20 cellular contexts compared by ENCODE assay signal in the genomic region with DNA sequence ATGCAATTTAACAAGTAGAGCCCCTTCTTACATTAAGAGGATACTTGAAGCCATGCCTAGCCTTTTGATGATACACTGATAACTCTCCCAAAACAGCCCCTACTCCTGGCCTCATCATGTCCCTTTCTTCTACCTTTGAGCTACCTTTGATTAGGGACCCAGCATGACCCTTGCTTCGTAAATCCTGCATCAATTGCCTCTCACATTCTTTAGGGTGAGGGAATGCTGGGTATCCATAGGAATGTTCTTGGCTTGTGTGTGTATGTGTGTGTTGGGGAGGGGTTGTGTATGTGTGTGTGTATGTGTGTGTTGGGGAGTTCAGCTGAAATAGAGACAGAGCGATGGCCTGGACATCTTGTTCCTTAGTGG. TPM values are rescaled to one million over a fixed set of nuclear protein-coding genes. Genes with fewer than 3 reads are reported as not detected.
A peak's percentile ranks its signal among the peaks of the same experiment; 100 is the strongest.
DNase-seq lines count a peak whose midpoint lies in the region; ATAC-seq, FAIRE-seq and TF ChIP-seq lines count a peak whose summit lies in the region.
"Had no signal": no experiment of that assay in that cellular context is flagged by ENCODE, and none has a peak within 500 bp of the region (broad histone marks: within the 10 kb centered on the region; RNA-seq: fewer than 3 reads in every experiment).

No MANE protein-coding gene starts in this region.

- no peaks in the 10 kb centered on the region for H3K9me3 Mint-ChIP-seq in activated CD4-positive, alpha-beta memory T cell treated with anti-CD3 and anti-CD28 coated beads for 36 hours
- H3K9me3 Mint-ChIP-seq: CD4-positive, alpha-beta memory T cell had no signal

- intact Hi-C loops in HepG2 (cut with micrococcal nuclease; ENCODE audit: unreplicated experiment) (loop anchor here (1.0 to 2.0 kb wide), 3 partner anchors 66 to 126 kb away; no protein-coding TSS in a partner anchor), right lobe of liver (cut with DNase I) (no loop called here), K562 (cut with micrococcal nuclease) (loop anchor here (2.0 to 5.0 kb wide), 2 partner anchors 98 to 126 kb away; no protein-coding TSS in a partner anchor)
- intact Hi-C loops in activated CD4-positive, alpha-beta memory T cell treated with anti-CD3 and anti-CD28 coated beads for 36 hours (cut with micrococcal nuclease) = loop anchor here (1.0 to 10.0 kb wide), 3 partner anchors 99 to 394 kb away; a partner anchor contains a TSS

- H4K20me1 ChIP-seq in HepG2 (ENCODE audit: insufficient read depth, low read length) (no peaks in the 10 kb centered on the region), K562 (replicated peaks; ENCODE audit: control insufficient read depth, insufficient read depth, low read length) (no peaks in the 10 kb centered on the region)
- H4K20me1 ChIP-seq: BLaER1 had no signal

- H3K36me3 ChIP-seq in HepG2 (replicated peaks in 1 of 2; ENCODE audit: control insufficient read depth in 1 of 2, insufficient read depth in 2 of 2, low read length in 2 of 2) = no peaks in the 10 kb centered on the region
- H3K36me3 ChIP-seq in right lobe of liver = no peaks in the 10 kb centered on the region
- no peaks in the 10 kb centered on the region for H3K36me3 ChIP-seq in K562 (ENCODE audit: control insufficient read depth, insufficient read depth, low read length)
- no peaks in the 10 kb centered on the region for H3K36me3 ChIP-seq in muscle layer of duodenum (ENCODE audit: control insufficient read depth in 1 of 2, insufficient read depth in 2 of 2, low read length in 2 of 2)
- H3K36me3 ChIP-seq: BLaER1 had no signal

- H3K9ac ChIP-seq in HepG2 (ENCODE audit: insufficient read depth, low read depth, low read length) (no peak overlapping the region), K562 (ENCODE audit: insufficient read depth in 1 of 2, low read depth in 2 of 2, low read length in 2 of 2) (no peak overlapping the region)
- H3K9ac ChIP-seq: BLaER1, GM23248 had no signal

- no peak overlapping the region for H3K4me3 Mint-ChIP-seq in activated CD4-positive, alpha-beta memory T cell treated with anti-CD3 and anti-CD28 coated beads for 36 hours
- H3K4me3 Mint-ChIP-seq: CD14-positive monocyte; CD4-positive, alpha-beta memory T cell had no signal

- TF ChIP-seq POLR2A in HepG2 (IDR thresholded peaks at IDR 0.05; ENCODE audit: insufficient read depth in 1 of 2, low read depth in 2 of 2, low read length in 2 of 2) (no peak), right lobe of liver (IDR thresholded peaks at IDR 0.05) (no peak), K562 (conservative IDR thresholded peaks at IDR 0.05) (no peak)

- no peak overlapping the region for H3K4me3 ChIP-seq in HepG2 (replicated peaks in 1 of 3; ENCODE audit: insufficient read depth in 1 of 3, low read depth in 2 of 3, low read length in 3 of 3)
- H3K4me3 ChIP-seq in right lobe of liver = no peak overlapping the region
- H3K4me3 ChIP-seq in K562 = no peak overlapping the region
- no peak overlapping the region for H3K4me3 ChIP-seq in muscle layer of duodenum (ENCODE audit: low read depth in 1 of 2, low read length in 2 of 2)
- H3K4me3 ChIP-seq: BLaER1, GM23248 had no signal

- DNase-seq in HepG2 (ENCODE audit: low spot score) (no peak), right lobe of liver (no peak), K562 (ENCODE audit: extremely low read depth in 1 of 4, low spot score in 3 of 4) (no peak), substantia nigra (lab: John Stamatoyannopoulos, UW) (no peak), NCI-H1436 treated with DMSO at 0.1 percent for 48 hours (lab: John Stamatoyannopoulos, UW) (no peak)
- no peak for DNase-seq in activated CD4-positive, alpha-beta memory T cell treated with anti-CD3 and anti-CD28 coated beads for 36 hours
- DNase-seq: DMS79, GDM1 had no signal

- H3K9me3 ChIP-seq in HepG2 (ENCODE audit: low read length) (no peaks in the 10 kb centered on the region), right lobe of liver (no peaks in the 10 kb centered on the region), K562 (replicated peaks; ENCODE audit: control insufficient read depth, insufficient read depth, low read depth, low read length) (no peaks in the 10 kb centered on the region), muscle layer of duodenum (ENCODE audit: control insufficient read depth in 1 of 2, low read length in 2 of 2) (no peaks in the 10 kb centered on the region)
- H3K9me3 ChIP-seq: BLaER1 had no signal

- FAIRE-seq in HepG2 (lab: Jason Lieb, UNC) (no peak), K562 (lab: Jason Lieb, UNC) (no peak)
- FAIRE-seq: GM12892, HTR-8/SVneo had no signal

- TF ChIP-seq CTCF in HepG2 (CRISPR knock-in tag; IDR thresholded peaks at IDR 0.05) (no peak), right lobe of liver (IDR thresholded peaks at IDR 0.05) (no peak), K562 (IDR thresholded peaks at IDR 0.05 in 2 of 3, conservative IDR thresholded peaks at IDR 0.05 in 1 of 3; ENCODE audit: insufficient read depth in 2 of 3, low read depth in 1 of 3, low read length in 3 of 3) (no peak)

- H3K27me3 ChIP-seq in HepG2 (ENCODE audit: control insufficient read depth in 1 of 2, insufficient read depth in 2 of 2, low read length in 2 of 2) = 0 out of 5 replicates have a peak, but pooled peaks cover 0 to 3% of the 10 kb centered on the region in 2 experiments
- H3K27me3 ChIP-seq in right lobe of liver = no peaks in the 10 kb centered on the region
- H3K27me3 ChIP-seq in K562 (ENCODE audit: control insufficient read depth in 2 of 2, insufficient read depth in 2 of 2, low read length in 2 of 2) = no peaks in the 10 kb centered on the region
- no peaks in the 10 kb centered on the region for H3K27me3 ChIP-seq in muscle layer of duodenum (ENCODE audit: low read depth, low read length)
- H3K27me3 ChIP-seq: BLaER1 had no signal

- no peaks in the 10 kb centered on the region for H3K9me1 ChIP-seq in K562 (ENCODE audit: control insufficient read depth, insufficient read depth, low read length)

- BruUV-seq in HepG2 (replicated peaks; lab: Mats Ljungman, UMichigan) = no TSS peak
- no TSS peak for BruUV-seq in K562 (replicated peaks; lab: Mats Ljungman, UMichigan)

- H3K4me1 Mint-ChIP-seq in activated CD4-positive, alpha-beta memory T cell treated with anti-CD3 and anti-CD28 coated beads for 36 hours (ENCODE audit: low read depth) = peaks cover 11% of the 10 kb centered on the region

- no peaks in the 10 kb centered on the region for H3K27me3 Mint-ChIP-seq in activated CD4-positive, alpha-beta memory T cell treated with anti-CD3 and anti-CD28 coated beads for 36 hours
- H3K27me3 Mint-ChIP-seq: CD4-positive, alpha-beta memory T cell had no signal

- POLR2A ChIA-PET in HepG2 (lab: Yijun Ruan, JAX) = interaction anchor here (0.7 to 3.1 kb wide), 13 partner anchors 11 to 102 kb away, joined by 3 to 29 read pairs (median 4); a partner anchor contains a TSS
- POLR2A ChIA-PET in K562 (lab: Yijun Ruan, JAX) = interaction anchor here (0.9 to 2.1 kb wide), 5 partner anchors 8 to 45 kb away, joined by 3 to 8 read pairs (median 4); a partner anchor contains a TSS
- POLR2A ChIA-PET in activated CD4-positive, alpha-beta memory T cell treated with anti-CD3 and anti-CD28 coated beads for 36 hours (lab: Charles Lee) = interaction anchor here (2.0 kb wide), 1 partner anchor 44 kb away, joined by 15 read pairs; a partner anchor contains a TSS

- H2AFZ ChIP-seq in HepG2 (ENCODE audit: low read length) (no peak overlapping the region), K562 (ENCODE audit: low read depth, low read length) (no peak overlapping the region)
- H2AFZ ChIP-seq: GM23248 had no signal

- in situ Hi-C loops in HepG2 (cut with HindIII; ENCODE audit: extremely low pct_ligation_motif_present, low pct_unique_long_range_greater_than_20kb) = loop anchor here (5.0 to 25.0 kb wide), 2 partner anchors 101 to 401 kb away; a partner anchor contains a TSS
- in situ Hi-C loops in K562 (cut with MboI) = no loop called here

- H3K4me2 ChIP-seq in HepG2 (ENCODE audit: low read depth, low read length) (peak overlapping the region; percentile 40), K562 (ENCODE audit: insufficient read depth, low read length) (no peak overlapping the region; the same call in 1 of the 2 replicates)
- H3K4me2 ChIP-seq: BLaER1 had no signal

- peaks cover 62% of the 10 kb centered on the region for H3K4me1 ChIP-seq in HepG2 (ENCODE audit: insufficient read depth, low read length)
- H3K4me1 ChIP-seq in right lobe of liver = peaks cover 0 to 16% (median 3%) of the 10 kb centered on the region in 4 donors
- H3K4me1 ChIP-seq in K562 (replicated peaks in 1 of 2; ENCODE audit: control insufficient read depth in 2 of 2, insufficient read depth in 2 of 2, low read length in 2 of 2) = peaks cover 27 to 54% of the 10 kb centered on the region in 2 experiments
- H3K4me1 ChIP-seq in muscle layer of duodenum (ENCODE audit: control insufficient read depth in 1 of 2, insufficient read depth in 2 of 2, low read length in 2 of 2) = peaks cover 0 to 8% of the 10 kb centered on the region in 2 donors

- TF ChIP-seq EP300 in HepG2 (IDR thresholded peaks at IDR 0.05; ENCODE audit: low read depth in 2 of 2, low read length in 2 of 2) = no peak
- TF ChIP-seq EP300 in HepG2 (CRISPR knock-in tag; IDR thresholded peaks at IDR 0.05; ENCODE audit: borderline replicate concordance) = no peak
- no peak for TF ChIP-seq EP300 in K562 (IDR thresholded peaks at IDR 0.05; ENCODE audit: low read length)

- CTCF ChIA-PET in HepG2 (lab: Yijun Ruan, JAX; ENCODE audit: low intra/inter-chr PET ratio, low total read pairs) (interaction anchor here (2.3 to 3.5 kb wide), 2 partner anchors 98 to 126 kb away, joined by 15 to 76 read pairs; no protein-coding TSS in a partner anchor), K562 (lab: Yijun Ruan, JAX; ENCODE audit: low intra/inter-chr PET ratio) (interaction anchor here (1.9 kb wide), 1 partner anchor 99 kb away, joined by 12 read pairs; no protein-coding TSS in a partner anchor)
- CTCF ChIA-PET in activated CD4-positive, alpha-beta memory T cell treated with anti-CD3 and anti-CD28 coated beads for 36 hours (lab: Charles Lee) = interaction anchor here (0.6 to 4.9 kb wide), 37 partner anchors 8 to 611 kb away, joined by 3 to 215 read pairs (median 5); a partner anchor contains a TSS

- H3K27ac ChIP-seq in HepG2 (ENCODE audit: extremely low read length, insufficient read depth, low read length) (no peak overlapping the region), right lobe of liver (no peak overlapping the region), K562 (ENCODE audit: extremely low read depth, low read depth, low read length) (no peak overlapping the region), muscle layer of duodenum (ENCODE audit: low read length) (peak overlapping the region; percentile 3), substantia nigra (ENCODE audit: low read depth, low read length, poor library complexity, severe bottlenecking) (peak overlapping the region; percentile 24)
- H3K27ac ChIP-seq: BLaER1, GM23248, HL-60 had no signal

- H3K36me3 Mint-ChIP-seq in activated CD4-positive, alpha-beta memory T cell treated with anti-CD3 and anti-CD28 coated beads for 36 hours = no peaks in the 10 kb centered on the region
- H3K36me3 Mint-ChIP-seq: CD14-positive monocyte; CD4-positive, alpha-beta memory T cell had no signal

- no peak overlapping the region for H3K27ac Mint-ChIP-seq in activated CD4-positive, alpha-beta memory T cell treated with anti-CD3 and anti-CD28 coated beads for 36 hours
- H3K27ac Mint-ChIP-seq: CD14-positive monocyte; CD4-positive, alpha-beta memory T cell had no signal

- TF ChIP-seq RAD21 in HepG2 (CRISPR knock-in tag; IDR thresholded peaks at IDR 0.05) = no peak
- TF ChIP-seq RAD21 in K562 (CRISPR knock-in tag; conservative IDR thresholded peaks at IDR 0.05 in 1 of 2, IDR thresholded peaks at IDR 0.05 in 1 of 2) = no peak

- H3K79me2 ChIP-seq in HepG2 (ENCODE audit: insufficient read depth, low read length) (no peaks in the 10 kb centered on the region), K562 (ENCODE audit: control insufficient read depth, insufficient read depth, low read length) (peaks cover 3% of the 10 kb centered on the region; the same call in 2 of the 3 replicates)

- ATAC-seq in HepG2 = peak; percentile 43
- ATAC-seq in right lobe of liver = no peak
- no peak for ATAC-seq in K562
- no peak for ATAC-seq in HG03457 (IDR thresholded peaks at IDR 0.05; ENCODE audit: unreplicated experiment)

- 15% methylated on average over 2 of the region's 2 CpGs for WGBS in HepG2 (ENCODE audit: low lambda C conversion rate)
- 67% methylated on average over 1 of the region's 2 CpGs for WGBS in right lobe of liver (ENCODE audit: insufficient coverage, low coverage, low lambda C conversion rate, missing lambda C conversion rate)
- 33% methylated on average over 2 of the region's 2 CpGs for WGBS in K562 (ENCODE audit: insufficient coverage, low coverage, missing lambda C conversion rate)

RNA-seq across cellular contexts. Expression of a gene that starts 5.3 kb away (rescaled TPM):
- total RNA-seq in HepG2 (2016; rRNA removed; fragmentation: Illumina TruSeq; extraction: Trizol) (6.5 and 10.0 TPM in 2 replicates), right lobe of liver (10 to 100 TPM in 5 of 6 experiments, 1 to 10 TPM in 1; 9.3 to 17.1 (median 11.5) TPM), K562 (2014; rRNA removed) (2.0 and 2.2 TPM in 2 replicates), K562 (2014; rRNA removed; fragmentation: Illumina TruSeq; extraction: Trizol) (4.3 and 4.7 TPM in 2 replicates), K562 (2015; rRNA removed; fragmentation: Illumina TruSeq; extraction: Trizol) (4.0 and 5.3 TPM in 2 replicates), K562 (2021) (1.9 and 2.0 TPM in 2 replicates)
- 3.4 and 3.8 TPM in 2 replicates for total RNA-seq in HepG2 (2016; cell fraction: cytosol; rRNA removed; fragmentation: Illumina TruSeq; extraction: Trizol; ENCODE audit: low read depth)
- 7.2 and 9.3 TPM in 2 replicates for total RNA-seq in HepG2 (2016; cell fraction: insoluble cytoplasmic fraction; rRNA removed; fragmentation: Illumina TruSeq; extraction: Trizol)
- total RNA-seq in HepG2 (2016; cell fraction: membrane; rRNA removed; fragmentation: Illumina TruSeq; extraction: Trizol) = 8.5 and 9.0 TPM in 2 replicates
- total RNA-seq in HepG2 (2016; cell fraction: nucleus; rRNA removed; fragmentation: Illumina TruSeq; extraction: Trizol) = 4.0 and 4.4 TPM in 2 replicates
- polyA plus RNA-seq in HepG2 (2011; rRNA removed) (5.3 and 7.7 TPM in 2 replicates), K562 (2011; rRNA removed) (4.6 and 6.0 TPM in 2 replicates), K562 (2014; fragmentation: Illumina TruSeq; extraction: Trizol) (3.1 and 4.7 TPM in 2 replicates), K562 (2014; fragmentation: Nextera tagmentation; extraction: Ambion mirVana) (1 to 10 TPM; 2.1 TPM), K562 (2014; rRNA removed) (2.2 and 3.3 TPM in 2 replicates)
- 2.4 and 3.9 TPM in 2 replicates for polyA plus RNA-seq in HepG2 (2011; cell fraction: cytosol; rRNA removed)
- 1.0 and 2.0 TPM in 2 replicates for polyA plus RNA-seq in HepG2 (2011; cell fraction: nucleus; rRNA removed)
- 5.8 and 7.1 TPM in 2 replicates for polyA plus RNA-seq in HepG2 (2012)
- 4.2 and 4.5 TPM in 2 replicates for polyA plus RNA-seq in HepG2 (2016; cell fraction: cytosol; fragmentation: Illumina TruSeq; extraction: Trizol; ENCODE audit: low read depth)
- polyA plus RNA-seq in HepG2 (2016; cell fraction: insoluble cytoplasmic fraction; fragmentation: Illumina TruSeq; extraction: Trizol; ENCODE audit: low read depth) = 10.6 and 10.9 TPM in 2 replicates
- polyA plus RNA-seq in HepG2 (2016; cell fraction: membrane; fragmentation: Illumina TruSeq; extraction: Trizol; ENCODE audit: low read depth) = 7.2 and 7.3 TPM in 2 replicates
- 7.5 and 7.9 TPM in 2 replicates for polyA plus RNA-seq in HepG2 (2016; cell fraction: nucleus; fragmentation: Illumina TruSeq; extraction: Trizol; ENCODE audit: insufficient read depth, low read depth)
- polyA minus RNA-seq in HepG2 (2011; rRNA and poly(A)+ RNA removed; ENCODE audit: low replicate concordance) = 0.80 and 1.4 TPM in 2 replicates
- polyA minus RNA-seq in HepG2 (2011; cell fraction: cytosol; rRNA and poly(A)+ RNA removed) = 2.3 and 2.6 TPM in 2 replicates
- polyA minus RNA-seq in HepG2 (2011; cell fraction: nucleus; rRNA and poly(A)+ RNA removed) = 2.2 and 2.4 TPM in 2 replicates
- total RNA-seq in K562 (2011; cell fraction: chromatin; rRNA removed; ENCODE audit: low replicate concordance) = 0.21 and 1.1 TPM in 2 replicates
- 0.67 TPM in 1 of 2 replicates, not detected in the other for total RNA-seq in K562 (2011; cell fraction: nucleolus; rRNA removed)
- 0.29 and 0.46 TPM in 2 replicates for total RNA-seq in K562 (2011; cell fraction: nucleoplasm; rRNA removed)
- 0.98 and 1.6 TPM in 2 replicates for polyA plus RNA-seq in K562 (2011; cell fraction: cytosol; rRNA removed)
- polyA plus RNA-seq in K562 (2011; cell fraction: nucleus; rRNA removed) = 1.3 and 1.7 TPM in 2 replicates
- polyA plus RNA-seq in K562 (2012) = 3.5 and 5.6 TPM in 2 replicates
- 2.2 and 2.7 TPM in 2 replicates for polyA minus RNA-seq in K562 (2011; rRNA and poly(A)+ RNA removed)
- polyA minus RNA-seq in K562 (2011; cell fraction: cytosol; rRNA and poly(A)+ RNA removed) = 0.95 and 1.3 TPM in 2 replicates
- 0.54 and 0.89 TPM in 2 replicates for polyA minus RNA-seq in K562 (2011; cell fraction: nucleus; rRNA and poly(A)+ RNA removed)
- 10 to 100 TPM; 10.6 to 11.0 TPM for total RNA-seq in activated CD4-positive, alpha-beta memory T cell treated with anti-CD3 and anti-CD28 coated beads for 36 hours

RNA-seq across cellular contexts. Expression of a gene that starts 6.7 kb away (rescaled TPM):
- total RNA-seq in HepG2 (2016; rRNA removed; fragmentation: Illumina TruSeq; extraction: Trizol) = not detected in 2 replicates
- total RNA-seq in HepG2 (2016; cell fraction: cytosol; rRNA removed; fragmentation: Illumina TruSeq; extraction: Trizol; ENCODE audit: low read depth) = not detected in 2 replicates
- total RNA-seq in HepG2 (2016; cell fraction: insoluble cytoplasmic fraction; rRNA removed; fragmentation: Illumina TruSeq; extraction: Trizol) = not detected in 2 replicates
- not detected in 2 replicates for total RNA-seq in HepG2 (2016; cell fraction: membrane; rRNA removed; fragmentation: Illumina TruSeq; extraction: Trizol)
- total RNA-seq in HepG2 (2016; cell fraction: nucleus; rRNA removed; fragmentation: Illumina TruSeq; extraction: Trizol) = not detected in 2 replicates
- not detected in 2 replicates for polyA plus RNA-seq in HepG2 (2011; rRNA removed)
- polyA plus RNA-seq in HepG2 (2011; cell fraction: cytosol; rRNA removed) = not detected in 2 replicates
- not detected in 2 replicates for polyA plus RNA-seq in HepG2 (2011; cell fraction: nucleus; rRNA removed)
- not detected in 2 replicates for polyA plus RNA-seq in HepG2 (2012)
- not detected in 2 replicates for polyA plus RNA-seq in HepG2 (2016; cell fraction: cytosol; fragmentation: Illumina TruSeq; extraction: Trizol; ENCODE audit: low read depth)
- not detected in 2 replicates for polyA plus RNA-seq in HepG2 (2016; cell fraction: insoluble cytoplasmic fraction; fragmentation: Illumina TruSeq; extraction: Trizol; ENCODE audit: low read depth)
- not detected in 2 replicates for polyA plus RNA-seq in HepG2 (2016; cell fraction: membrane; fragmentation: Illumina TruSeq; extraction: Trizol; ENCODE audit: low read depth)
- polyA plus RNA-seq in HepG2 (2016; cell fraction: nucleus; fragmentation: Illumina TruSeq; extraction: Trizol; ENCODE audit: insufficient read depth, low read depth) = not detected in 2 replicates
- not detected in 2 replicates for polyA minus RNA-seq in HepG2 (2011; rRNA and poly(A)+ RNA removed; ENCODE audit: low replicate concordance)
- polyA minus RNA-seq in HepG2 (2011; cell fraction: cytosol; rRNA and poly(A)+ RNA removed) = not detected in 2 replicates
- polyA minus RNA-seq in HepG2 (2011; cell fraction: nucleus; rRNA and poly(A)+ RNA removed) = not detected in 2 replicates
- total RNA-seq in right lobe of liver = not detected
- total RNA-seq in K562 (2011; cell fraction: chromatin; rRNA removed; ENCODE audit: low replicate concordance) = not detected in 2 replicates
- total RNA-seq in K562 (2011; cell fraction: nucleolus; rRNA removed) = not detected in 2 replicates
- total RNA-seq in K562 (2011; cell fraction: nucleoplasm; rRNA removed) = not detected in 2 replicates
- not detected in 2 replicates for total RNA-seq in K562 (2014; rRNA removed)
- not detected in 2 replicates for total RNA-seq in K562 (2014; rRNA removed; fragmentation: Illumina TruSeq; extraction: Trizol)
- not detected in 2 replicates for total RNA-seq in K562 (2015; rRNA removed; fragmentation: Illumina TruSeq; extraction: Trizol)
- not detected in 2 replicates for total RNA-seq in K562 (2021)
- not detected in 2 replicates for polyA plus RNA-seq in K562 (2011; rRNA removed)
- polyA plus RNA-seq in K562 (2011; cell fraction: cytosol; rRNA removed) = not detected in 2 replicates
- polyA plus RNA-seq in K562 (2011; cell fraction: nucleus; rRNA removed) = not detected in 2 replicates
- not detected in 2 replicates for polyA plus RNA-seq in K562 (2012)
- not detected in 2 replicates for polyA plus RNA-seq in K562 (2014; fragmentation: Illumina TruSeq; extraction: Trizol)
- polyA plus RNA-seq in K562 (2014; fragmentation: Nextera tagmentation; extraction: Ambion mirVana) = not detected
- not detected in 2 replicates for polyA plus RNA-seq in K562 (2014; rRNA removed)
- not detected in 2 replicates for polyA minus RNA-seq in K562 (2011; rRNA and poly(A)+ RNA removed)
- not detected in 2 replicates for polyA minus RNA-seq in K562 (2011; cell fraction: cytosol; rRNA and poly(A)+ RNA removed)
- not detected in 2 replicates for polyA minus RNA-seq in K562 (2011; cell fraction: nucleus; rRNA and poly(A)+ RNA removed)
- total RNA-seq in activated CD4-positive, alpha-beta memory T cell treated with anti-CD3 and anti-CD28 coated beads for 36 hours = not detected
- total RNA-seq: A673; CD4-positive, alpha-beta memory T cell; Daoy; GM23248 had no signal
- polyA plus RNA-seq: AG04450; CD14-positive monocyte; CD4-positive, alpha-beta memory T cell; GM23248 had no signal

RNA-seq across cellular contexts. Expression of a gene that starts 44.5 kb away (rescaled TPM):
- total RNA-seq in HepG2 (2016; rRNA removed; fragmentation: Illumina TruSeq; extraction: Trizol) (6.8 TPM in 1 of 2 replicates, not detected in the other), right lobe of liver (1 to 10 TPM in 3 of 6 experiments, not detected in 3; 2.0 to 4.2 (median 2.6) TPM), K562 (2014; rRNA removed) (131 TPM in 1 of 2 replicates, not detected in the other), K562 (2014; rRNA removed; fragmentation: Illumina TruSeq; extraction: Trizol) (236 and 253 TPM in 2 replicates), K562 (2015; rRNA removed; fragmentation: Illumina TruSeq; extraction: Trizol) (169 and 170 TPM in 2 replicates), K562 (2021) (33.0 and 34.0 TPM in 2 replicates)
- 22.1 and 60.3 TPM in 2 replicates for total RNA-seq in HepG2 (2016; cell fraction: cytosol; rRNA removed; fragmentation: Illumina TruSeq; extraction: Trizol; ENCODE audit: low read depth)
- 7.0 and 7.1 TPM in 2 replicates for total RNA-seq in HepG2 (2016; cell fraction: insoluble cytoplasmic fraction; rRNA removed; fragmentation: Illumina TruSeq; extraction: Trizol)
- 20.1 and 22.2 TPM in 2 replicates for total RNA-seq in HepG2 (2016; cell fraction: membrane; rRNA removed; fragmentation: Illumina TruSeq; extraction: Trizol)
- 18.2 and 36.2 TPM in 2 replicates for total RNA-seq in HepG2 (2016; cell fraction: nucleus; rRNA removed; fragmentation: Illumina TruSeq; extraction: Trizol)
- polyA plus RNA-seq in HepG2 (2011; rRNA removed) (not detected in 2 replicates), K562 (2011; rRNA removed) (20.4 and 169 TPM in 2 replicates), K562 (2014; fragmentation: Illumina TruSeq; extraction: Trizol) (not detected in 2 replicates), K562 (2014; fragmentation: Nextera tagmentation; extraction: Ambion mirVana) (1 to 10 TPM in 1 of 2 experiments, not detected in 1; 5.8 TPM), K562 (2014; rRNA removed) (not detected in 2 replicates)
- not detected in 2 replicates for polyA plus RNA-seq in HepG2 (2011; cell fraction: cytosol; rRNA removed)
- polyA plus RNA-seq in HepG2 (2011; cell fraction: nucleus; rRNA removed) = not detected in 2 replicates
- polyA plus RNA-seq in HepG2 (2012) = not detected in 2 replicates
- 4.6 and 8.5 TPM in 2 replicates for polyA plus RNA-seq in HepG2 (2016; cell fraction: cytosol; fragmentation: Illumina TruSeq; extraction: Trizol; ENCODE audit: low read depth)
- not detected in 2 replicates for polyA plus RNA-seq in HepG2 (2016; cell fraction: insoluble cytoplasmic fraction; fragmentation: Illumina TruSeq; extraction: Trizol; ENCODE audit: low read depth)
- 3.4 TPM in 1 of 2 replicates, not detected in the other for polyA plus RNA-seq in HepG2 (2016; cell fraction: membrane; fragmentation: Illumina TruSeq; extraction: Trizol; ENCODE audit: low read depth)
- not detected in 2 replicates for polyA plus RNA-seq in HepG2 (2016; cell fraction: nucleus; fragmentation: Illumina TruSeq; extraction: Trizol; ENCODE audit: insufficient read depth, low read depth)
- polyA minus RNA-seq in HepG2 (2011; rRNA and poly(A)+ RNA removed; ENCODE audit: low replicate concordance) = 19.6 and 124 TPM in 2 replicates
- polyA minus RNA-seq in HepG2 (2011; cell fraction: cytosol; rRNA and poly(A)+ RNA removed) = 51.7 and 87.1 TPM in 2 replicates
- 22.3 and 66.6 TPM in 2 replicates for polyA minus RNA-seq in HepG2 (2011; cell fraction: nucleus; rRNA and poly(A)+ RNA removed)
- 96.1 TPM in 1 of 2 replicates, not detected in the other for total RNA-seq in K562 (2011; cell fraction: chromatin; rRNA removed; ENCODE audit: low replicate concordance)
- 340 and 743 TPM in 2 replicates for total RNA-seq in K562 (2011; cell fraction: nucleolus; rRNA removed)
- 584 and 1,519 TPM in 2 replicates for total RNA-seq in K562 (2011; cell fraction: nucleoplasm; rRNA removed)
- not detected in 2 replicates for polyA plus RNA-seq in K562 (2011; cell fraction: cytosol; rRNA removed)
- 27.2 and 46.0 TPM in 2 replicates for polyA plus RNA-seq in K562 (2011; cell fraction: nucleus; rRNA removed)
- polyA plus RNA-seq in K562 (2012) = not detected in 2 replicates
- 74.3 and 391 TPM in 2 replicates for polyA minus RNA-seq in K562 (2011; rRNA and poly(A)+ RNA removed)
- 45.0 and 202 TPM in 2 replicates for polyA minus RNA-seq in K562 (2011; cell fraction: cytosol; rRNA and poly(A)+ RNA removed)
- polyA minus RNA-seq in K562 (2011; cell fraction: nucleus; rRNA and poly(A)+ RNA removed) = 490 and 616 TPM in 2 replicates
- 10 to 100 TPM; 14.4 to 25.7 TPM for total RNA-seq in activated CD4-positive, alpha-beta memory T cell treated with anti-CD3 and anti-CD28 coated beads for 36 hours
- total RNA-seq: GM23248 had no signal
- polyA plus RNA-seq: AG04450, GM23248 had no signal

Comparison
In these comparisons a context has a peak if more than half of its experiments do, and no peak if none do; other contexts are left out.
1. intact Hi-C loops: an anchor here in HepG2 (1.0 to 2.0 kb wide), K562 (2.0 to 5.0 kb wide) and activated CD4-positive, alpha-beta memory T cell treated with anti-CD3 and anti-CD28 coated beads for 36 hours (1.0 to 10.0 kb wide); none called in right lobe of liver.
2. H3K27ac ChIP-seq: peak in muscle layer of duodenum (single experiment) and substantia nigra (single experiment); none in HepG2 (single experiment), right lobe of liver (0 of 3) and K562 (single experiment).